Comparison of ENCODE assay signal across 19 cellular contexts in the genomic region with DNA sequence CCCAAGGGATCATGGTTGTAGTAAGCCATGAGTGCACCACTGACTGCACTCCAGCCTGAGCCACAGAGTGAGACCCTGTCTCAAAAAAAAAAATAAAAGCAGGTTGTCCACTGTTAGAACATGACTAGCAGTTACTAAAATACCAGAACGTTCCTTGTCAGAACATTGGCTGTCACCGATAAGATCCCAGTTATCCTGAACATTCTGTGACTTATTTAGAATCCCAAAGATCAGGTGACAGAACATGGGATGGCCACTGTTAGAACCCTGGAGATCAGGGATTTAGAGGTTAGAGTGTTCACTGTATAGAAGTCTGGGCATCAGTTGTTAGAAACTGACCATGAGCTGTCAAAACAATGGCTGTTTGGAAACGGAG. TPM values are rescaled to one million over a fixed set of nuclear protein-coding genes. Genes with fewer than 3 reads are reported as not detected.
DNase-seq lines count a peak whose midpoint lies in the region; ATAC-seq and TF ChIP-seq lines count a peak whose summit lies in the region.
"Had no signal": no experiment of that assay in that cellular context is flagged by ENCODE, and none has a peak within 500 bp of the region (broad histone marks: within the 10 kb centered on the region; RNA-seq: fewer than 3 reads in every experiment).

No MANE protein-coding gene starts in this region.

- TF ChIP-seq CTCF in dorsolateral prefrontal cortex (IDR thresholded peaks at IDR 0.05 in 54 of 56, conservative IDR thresholded peaks at IDR 0.05 in 2 of 56; ENCODE audit: low read depth in 1 of 56, partially characterized antibody in 56 of 56) (no peak), psoas muscle (IDR thresholded peaks at IDR 0.05) (no peak), upper lobe of left lung (IDR thresholded peaks at IDR 0.05) (no peak)

- H3K27me3 Mint-ChIP-seq in stimulated activated naive CD8-positive, alpha-beta T cell treated with anti-CD3 and anti-CD28 coated beads, Interleukin-15, amount 100 ng/mL, for 72 hours: peaks cover 17% of the 10 kb centered on the region
- H3K27me3 Mint-ChIP-seq: activated CD4-positive, alpha-beta T cell treated with anti-CD3 and anti-CD28 coated beads, Interleukin-2, amount 10 ng/mL, durations not matched to agents 24 days and 14 days had no signal

- TF ChIP-seq POLR2A in upper lobe of left lung (IDR thresholded peaks at IDR 0.05): no peak

- H3K9me3 Mint-ChIP-seq in stimulated activated naive CD8-positive, alpha-beta T cell treated with anti-CD3 and anti-CD28 coated beads, Interleukin-15, amount 100 ng/mL, for 72 hours: no peaks in the 10 kb centered on the region
- H3K9me3 Mint-ChIP-seq: activated CD4-positive, alpha-beta T cell treated with anti-CD3 and anti-CD28 coated beads, Interleukin-2, amount 10 ng/mL, durations not matched to agents 24 days and 14 days; H9; natural killer cell; stimulated activated memory B cell treated with anti-CD40 and anti-IgM and Interleukin-4, amounts not matched to agents 10 μg/mL and 1 μg/mL and 100 μg/mL, for 72 hours had no signal

- 26 to 37% (median 35%) methylated on average over 3 of the region's 3 CpGs for WGBS in psoas muscle, 3 donors
- 66 to 71% methylated on average over 3 of the region's 3 CpGs for WGBS in upper lobe of left lung, 2 donors

- peaks cover 9% of the 10 kb centered on the region for H3K4me1 ChIP-seq in psoas muscle
- peaks cover 20 to 30% (median 26%) of the 10 kb centered on the region in 4 donors for H3K4me1 ChIP-seq in upper lobe of left lung

- no peak for DNase-seq in dorsolateral prefrontal cortex
- DNase-seq in left lobe of liver (ENCODE audit: low spot score): no peak
- DNase-seq in psoas muscle: no peak
- no peak for DNase-seq in upper lobe of left lung
- DNase-seq in CD1c-positive myeloid dendritic cell (ENCODE audit: extremely low spot score): no peak
- DNase-seq in stimulated activated naive CD8-positive, alpha-beta T cell treated with anti-CD3 and anti-CD28 coated beads, Interleukin-15, amount 100 ng/mL, for 72 hours: no peak
- no peak for DNase-seq in GOT3 (lab: John Stamatoyannopoulos, UW)
- DNase-seq: activated CD4-positive, alpha-beta T cell treated with anti-CD3 and anti-CD28 coated beads, Interleukin-2, amount 10 ng/mL, durations not matched to agents 24 days and 14 days; activated CD8-positive, alpha-beta memory T cell treated with anti-CD3 and anti-CD28 coated beads, Interleukin-2, amount 50 U/mL, for 48 hours; activated gamma-delta T cell; Calu3; H9; natural killer cell; NCI-H146; stimulated activated CD4-positive, alpha-beta T cell treated with anti-CD3 and anti-CD28 coated beads, Interleukin-15, amount 100 ng/mL, for 24 hours had no signal

- no peaks in the 10 kb centered on the region for H3K36me3 ChIP-seq in psoas muscle (ENCODE audit: insufficient read depth in 1 of 2, low read depth in 1 of 2)
- H3K36me3 ChIP-seq in upper lobe of left lung: no peaks in the 10 kb centered on the region

- intact Hi-C loops in dorsolateral prefrontal cortex (cut with DNase I): no loop called here
- intact Hi-C loops in psoas muscle (cut with DNase I): no loop called here

- no peak overlapping the region for H3K27ac Mint-ChIP-seq in stimulated activated naive CD8-positive, alpha-beta T cell treated with anti-CD3 and anti-CD28 coated beads, Interleukin-15, amount 100 ng/mL, for 72 hours
- H3K27ac Mint-ChIP-seq: activated CD4-positive, alpha-beta T cell treated with anti-CD3 and anti-CD28 coated beads, Interleukin-2, amount 10 ng/mL, durations not matched to agents 24 days and 14 days; natural killer cell; progenitor cell of endocrine pancreas; stimulated activated memory B cell treated with anti-CD40 and anti-IgM and Interleukin-4, amounts not matched to agents 10 μg/mL and 1 μg/mL and 100 μg/mL, for 72 hours had no signal

- peak; percentile 3 for ATAC-seq in left lobe of liver
- ATAC-seq in psoas muscle: peak; percentile 21 to 63 (median 58)
- no peak for ATAC-seq in upper lobe of left lung (ENCODE audit: low FRiP score in 2 of 2)
- no peak for ATAC-seq in stimulated activated naive CD8-positive, alpha-beta T cell treated with anti-CD3 and anti-CD28 coated beads, Interleukin-15, amount 100 ng/mL, for 72 hours
- ATAC-seq: natural killer cell; stimulated activated memory B cell treated with anti-CD40 and anti-IgM and Interleukin-4, amounts not matched to agents 10 μg/mL and 1 μg/mL and 100 μg/mL, for 72 hours had no signal

- H3K4me3 Mint-ChIP-seq in stimulated activated naive CD8-positive, alpha-beta T cell treated with anti-CD3 and anti-CD28 coated beads, Interleukin-15, amount 100 ng/mL, for 72 hours: no peak overlapping the region
- H3K4me3 Mint-ChIP-seq: activated CD4-positive, alpha-beta T cell treated with anti-CD3 and anti-CD28 coated beads, Interleukin-2, amount 10 ng/mL, durations not matched to agents 24 days and 14 days; H9; natural killer cell; stimulated activated memory B cell treated with anti-CD40 and anti-IgM and Interleukin-4, amounts not matched to agents 10 μg/mL and 1 μg/mL and 100 μg/mL, for 72 hours had no signal

- H3K27ac ChIP-seq in dorsolateral prefrontal cortex (peak overlapping the region; percentile 85 to 100 (median 98)), psoas muscle (peak overlapping the region; percentile 60), upper lobe of left lung (peak overlapping the region; percentile 55 to 78 (median 60))

- H3K4me3 ChIP-seq in dorsolateral prefrontal cortex: peak overlapping the region in 1 of 59 donors; percentile 33
- no peak overlapping the region for H3K4me3 ChIP-seq in psoas muscle
- H3K4me3 ChIP-seq in upper lobe of left lung: no peak overlapping the region

- H3K9me3 ChIP-seq in psoas muscle (no peaks in the 10 kb centered on the region), upper lobe of left lung (no peaks in the 10 kb centered on the region)

- no peak for TF ChIP-seq EP300 in upper lobe of left lung (IDR thresholded peaks at IDR 0.05)

- H3K27me3 ChIP-seq in dorsolateral prefrontal cortex (no peaks in the 10 kb centered on the region), psoas muscle (ENCODE audit: insufficient read depth in 3 of 3, low read length in 2 of 3) (no peaks in the 10 kb centered on the region), upper lobe of left lung (no peaks in the 10 kb centered on the region)

- peaks cover 26% of the 10 kb centered on the region for H3K4me1 Mint-ChIP-seq in stimulated activated naive CD8-positive, alpha-beta T cell treated with anti-CD3 and anti-CD28 coated beads, Interleukin-15, amount 100 ng/mL, for 72 hours

RNA-seq across cellular contexts. Expression of a gene that starts 8.6 kb away (rescaled TPM):
- 100 to 1,000 TPM in 75 of 120 experiments, 10 to 100 TPM in 45; 46.0 to 216 (median 110) TPM for total RNA-seq in dorsolateral prefrontal cortex
- 67.7 TPM for total RNA-seq in left lobe of liver
- 10 to 100 TPM in 2 of 4 donors, 1 to 10 TPM in 2; 6.0 to 41.3 (median 10.4) TPM for total RNA-seq in psoas muscle
- polyA plus RNA-seq in psoas muscle: 1 to 10 TPM; 4.2 to 5.5 (median 4.4) TPM
- 10 to 100 TPM in 5 of 6 donors, 1 to 10 TPM in 1; 9.9 to 39.7 (median 20.2) TPM for total RNA-seq in upper lobe of left lung
- total RNA-seq: Calu3, M059J had no signal

RNA-seq across cellular contexts. Expression of a gene that starts 32.0 kb away (rescaled TPM):
- total RNA-seq in dorsolateral prefrontal cortex: 10 to 100 TPM; 16.0 to 71.3 (median 36.7) TPM
- 12.2 TPM for total RNA-seq in left lobe of liver
- 10 to 100 TPM; 32.2 to 66.1 (median 56.7) TPM for total RNA-seq in psoas muscle
- polyA plus RNA-seq in psoas muscle: 10 to 100 TPM; 24.3 to 56.3 (median 51.4) TPM
- total RNA-seq in upper lobe of left lung: 10 to 100 TPM; 31.4 to 73.4 (median 54.1) TPM

RNA-seq across cellular contexts. Expression of a gene that starts 35.9 kb away (rescaled TPM):
- total RNA-seq in dorsolateral prefrontal cortex: 10 to 100 TPM in 6 of 120 experiments, 1 to 10 TPM in 114; 1.3 to 16.1 (median 5.8) TPM
- total RNA-seq in left lobe of liver: 80.3 TPM
- total RNA-seq in psoas muscle: 10 to 100 TPM in 3 of 4 donors, 1 to 10 TPM in 1; 9.7 to 15.2 (median 13.5) TPM
- polyA plus RNA-seq in psoas muscle: 1 to 10 TPM in 2 of 3 donors, under 1 TPM in 1; 0.48 to 8.7 (median 8.5) TPM
- 1 to 10 TPM; 1.4 to 6.2 (median 2.9) TPM for total RNA-seq in upper lobe of left lung
- total RNA-seq: RPMI7951 had no signal

Comparison
In these comparisons a context has a peak if more than half of its experiments do, and no peak if none do; other contexts are left out.
1. ATAC-seq: peak in left lobe of liver (single experiment) and psoas muscle (4 of 4); none in upper lobe of left lung (0 of 2) and stimulated activated naive CD8-positive, alpha-beta T cell treated with anti-CD3 and anti-CD28 coated beads, Interleukin-15, amount 100 ng/mL, for 72 hours (single experiment).
2. Peak in every context shown above with its lines, with median percentiles within 50 percentile points of each other: H3K27ac ChIP-seq.